1 cellular context compared by ENCODE assay signal in the genomic region with DNA sequence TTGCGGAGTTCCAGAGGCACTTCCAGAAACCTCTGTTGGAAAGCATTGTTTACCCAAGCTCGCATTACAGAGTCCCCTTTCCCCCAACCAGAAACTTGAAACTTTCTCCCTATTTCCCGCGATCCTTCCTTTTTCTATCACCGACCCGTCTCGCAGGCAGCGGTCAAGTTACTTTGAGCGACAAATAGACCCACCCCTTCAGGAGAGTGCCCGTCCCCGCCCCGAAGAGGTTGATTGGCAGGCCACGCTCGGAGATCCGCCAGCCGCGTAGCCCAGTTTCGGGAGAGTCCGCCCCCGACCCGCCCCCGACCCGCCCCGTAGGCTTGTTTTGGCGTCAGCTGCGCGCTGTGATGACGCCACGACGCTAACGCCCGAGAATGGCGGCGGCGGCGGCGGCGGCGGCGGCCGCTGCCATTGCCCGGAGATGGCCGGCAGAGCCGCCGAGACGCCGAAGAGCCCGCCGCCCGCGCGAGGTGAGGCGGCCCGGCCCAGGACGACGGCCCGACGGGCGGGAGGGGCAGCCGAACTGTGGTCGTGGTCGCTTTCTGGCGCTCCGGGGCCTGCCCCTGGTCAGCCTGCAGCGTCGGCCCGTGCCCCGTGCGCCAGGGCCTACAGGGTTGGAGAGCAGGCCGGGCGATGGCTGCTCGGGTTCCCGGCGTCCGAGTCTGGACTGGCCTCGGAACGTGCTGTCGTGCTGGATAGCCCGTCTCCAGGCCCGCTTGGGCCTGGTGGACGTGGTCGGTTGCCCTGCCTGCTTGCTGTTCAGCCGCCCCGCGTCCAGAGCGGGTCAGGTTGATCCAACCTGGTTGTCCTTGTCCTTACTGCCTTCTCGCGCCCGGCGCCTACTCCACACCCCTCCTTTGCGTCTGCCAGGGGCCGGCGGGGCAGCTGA.
TF ChIP-seq lines count a peak whose summit lies in the region.

A gene (plus strand): TSS at position 356 of the 892 bp plus-strand sequence. CDS start 15,496 bp downstream, outside the sequence.

TF ChIP-seq in HepG2, 621 proteins besides CTCF, POLR2A, EP300 and RAD21 (continued from another document and continues in another):
- TF ChIP-seq, protein P1, sequence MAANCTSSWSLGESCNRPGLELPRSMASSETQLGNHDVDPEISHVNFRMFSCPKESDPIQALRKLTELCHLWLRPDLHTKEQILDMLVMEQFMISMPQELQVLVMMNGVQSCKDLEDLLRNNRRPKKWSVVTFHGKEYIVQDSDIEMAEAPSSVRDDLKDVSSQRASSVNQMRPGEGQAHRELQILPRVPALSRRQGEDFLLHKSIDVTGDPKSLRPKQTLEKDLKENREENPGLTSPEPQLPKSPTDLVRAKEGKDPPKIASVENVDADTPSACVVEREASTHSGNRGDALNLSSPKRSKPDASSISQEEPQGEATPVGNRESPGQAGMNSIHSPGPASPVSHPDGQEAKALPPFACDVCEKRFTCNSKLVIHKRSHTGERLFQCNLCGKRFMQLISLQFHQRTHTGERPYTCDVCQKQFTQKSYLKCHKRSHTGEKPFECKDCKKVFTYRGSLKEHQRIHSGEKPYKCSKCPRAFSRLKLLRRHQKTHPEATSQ (CRISPR knock-in tag; IDR thresholded peaks at IDR 0.05; ENCODE audit: borderline replicate concordance): no peak
- TF ChIP-seq ZMYM4 (CRISPR knock-in tag; IDR thresholded peaks at IDR 0.05) (peak; percentile 49; the same call in 1 of the 2 replicates), ZNF674 (CRISPR knock-in tag; IDR thresholded peaks at IDR 0.05; ENCODE audit: low read depth) (no peak; the same call in 1 of the 2 replicates), ZNF556 (CRISPR knock-in tag; IDR thresholded peaks at IDR 0.05; ENCODE audit: borderline replicate concordance) (peak; percentile 77), ZNF33A (CRISPR knock-in tag; IDR thresholded peaks at IDR 0.05; ENCODE audit: borderline replicate concordance) (no peak), ZNF24 (IDR thresholded peaks at IDR 0.05) (no peak), GABPA (IDR thresholded peaks at IDR 0.05; ENCODE audit: low read depth, low read length) (no peak), GABPA (CRISPR knock-in tag; IDR thresholded peaks at IDR 0.05; ENCODE audit: low read depth) (no peak), YEATS2 (CRISPR knock-in tag; IDR thresholded peaks at IDR 0.05; ENCODE audit: borderline replicate concordance) (no peak), JUND (CRISPR knock-in tag; IDR thresholded peaks at IDR 0.05) (no peak), ZBTB8A (CRISPR knock-in tag; IDR thresholded peaks at IDR 0.05; ENCODE audit: borderline replicate concordance, low read depth) (no peak), ELF4 (CRISPR knock-in tag; IDR thresholded peaks at IDR 0.05; ENCODE audit: borderline replicate concordance) (no peak), ZNF768 (CRISPR knock-in tag; IDR thresholded peaks at IDR 0.05) (peak; percentile 69; the same call in 1 of the 2 replicates), SIN3A (IDR thresholded peaks at IDR 0.05; ENCODE audit: borderline replicate concordance, low read depth, low read length) (peak; percentile 39; the same call in 1 of the 2 replicates), NFATC3 (CRISPR knock-in tag; IDR thresholded peaks at IDR 0.05) (no peak), ZNF605 (CRISPR knock-in tag; IDR thresholded peaks at IDR 0.05) (peak; percentile 77), SMARCE1 (IDR thresholded peaks at IDR 0.05; ENCODE audit: borderline replicate concordance) (no peak), RAD51 (IDR thresholded peaks at IDR 0.05; ENCODE audit: borderline replicate concordance) (no peak), ZBTB38 (CRISPR knock-in tag; IDR thresholded peaks at IDR 0.05) (peak; percentile 54; the same call in 1 of the 2 replicates), REL (CRISPR knock-in tag; conservative IDR thresholded peaks at IDR 0.05) (0 out of 2 replicates have a peak, but pooled peaks have one; percentile 33), ZNF792 (CRISPR knock-in tag; IDR thresholded peaks at IDR 0.05) (0 out of 2 replicates have a peak, but pooled peaks have one; percentile 18), HNRNPH1 (optimal IDR thresholded peaks at IDR 0.05; ENCODE audit: low read depth, low read length) (no peak), MED8 (CRISPR knock-in tag; IDR thresholded peaks at IDR 0.05; ENCODE audit: insufficient replicate concordance) (no peak), ZNF75D (CRISPR knock-in tag; IDR thresholded peaks at IDR 0.05; ENCODE audit: borderline replicate concordance) (no peak), FLYWCH1 (CRISPR knock-in tag; IDR thresholded peaks at IDR 0.05) (peak; percentile 83), TEAD3 (CRISPR knock-in tag; optimal IDR thresholded peaks at IDR 0.05; ENCODE audit: borderline replicate concordance) (no peak), NCOA2 (CRISPR knock-in tag; IDR thresholded peaks at IDR 0.05) (no peak; the same call in 1 of the 2 replicates), PAWR (CRISPR knock-in tag; IDR thresholded peaks at IDR 0.05; ENCODE audit: borderline replicate concordance) (no peak), CC2D1A (CRISPR knock-in tag; IDR thresholded peaks at IDR 0.05) (no peak), GFI1 (CRISPR knock-in tag; IDR thresholded peaks at IDR 0.05; ENCODE audit: borderline replicate concordance) (no peak; the same call in 1 of the 2 replicates), PLRG1 (conservative IDR thresholded peaks at IDR 0.05) (no peak), KLF6 (CRISPR knock-in tag; IDR thresholded peaks at IDR 0.05) (0 out of 2 replicates have a peak, but pooled peaks have one; percentile 12), ARNT2 (CRISPR knock-in tag; IDR thresholded peaks at IDR 0.05; ENCODE audit: low read depth) (peak; percentile 86; the same call in 1 of the 2 replicates)
- TF ChIP-seq, protein P2, sequence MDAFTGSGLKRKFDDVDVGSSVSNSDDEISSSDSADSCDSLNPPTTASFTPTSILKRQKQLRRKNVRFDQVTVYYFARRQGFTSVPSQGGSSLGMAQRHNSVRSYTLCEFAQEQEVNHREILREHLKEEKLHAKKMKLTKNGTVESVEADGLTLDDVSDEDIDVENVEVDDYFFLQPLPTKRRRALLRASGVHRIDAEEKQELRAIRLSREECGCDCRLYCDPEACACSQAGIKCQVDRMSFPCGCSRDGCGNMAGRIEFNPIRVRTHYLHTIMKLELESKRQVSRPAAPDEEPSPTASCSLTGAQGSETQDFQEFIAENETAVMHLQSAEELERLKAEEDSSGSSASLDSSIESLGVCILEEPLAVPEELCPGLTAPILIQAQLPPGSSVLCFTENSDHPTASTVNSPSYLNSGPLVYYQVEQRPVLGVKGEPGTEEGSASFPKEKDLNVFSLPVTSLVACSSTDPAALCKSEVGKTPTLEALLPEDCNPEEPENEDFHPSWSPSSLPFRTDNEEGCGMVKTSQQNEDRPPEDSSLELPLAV (CRISPR knock-in tag; conservative IDR thresholded peaks at IDR 0.05; ENCODE audit: low read depth): no peak
- TF ChIP-seq, protein P3, sequence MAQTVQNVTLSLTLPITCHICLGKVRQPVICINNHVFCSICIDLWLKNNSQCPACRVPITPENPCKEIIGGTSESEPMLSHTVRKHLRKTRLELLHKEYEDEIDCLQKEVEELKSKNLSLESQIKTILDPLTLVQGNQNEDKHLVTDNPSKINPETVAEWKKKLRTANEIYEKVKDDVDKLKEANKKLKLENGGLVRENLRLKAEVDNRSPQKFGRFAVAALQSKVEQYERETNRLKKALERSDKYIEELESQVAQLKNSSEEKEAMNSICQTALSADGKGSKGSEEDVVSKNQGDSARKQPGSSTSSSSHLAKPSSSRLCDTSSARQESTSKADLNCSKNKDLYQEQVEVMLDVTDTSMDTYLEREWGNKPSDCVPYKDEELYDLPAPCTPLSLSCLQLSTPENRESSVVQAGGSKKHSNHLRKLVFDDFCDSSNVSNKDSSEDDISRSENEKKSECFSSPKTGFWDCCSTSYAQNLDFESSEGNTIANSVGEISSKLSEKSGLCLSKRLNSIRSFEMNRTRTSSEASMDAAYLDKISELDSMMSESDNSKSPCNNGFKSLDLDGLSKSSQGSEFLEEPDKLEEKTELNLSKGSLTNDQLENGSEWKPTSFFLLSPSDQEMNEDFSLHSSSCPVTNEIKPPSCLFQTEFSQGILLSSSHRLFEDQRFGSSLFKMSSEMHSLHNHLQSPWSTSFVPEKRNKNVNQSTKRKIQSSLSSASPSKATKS (CRISPR knock-in tag; IDR thresholded peaks at IDR 0.05): 0 out of 2 replicates have a peak, but pooled peaks have one; percentile 44
- TF ChIP-seq, protein P4, sequence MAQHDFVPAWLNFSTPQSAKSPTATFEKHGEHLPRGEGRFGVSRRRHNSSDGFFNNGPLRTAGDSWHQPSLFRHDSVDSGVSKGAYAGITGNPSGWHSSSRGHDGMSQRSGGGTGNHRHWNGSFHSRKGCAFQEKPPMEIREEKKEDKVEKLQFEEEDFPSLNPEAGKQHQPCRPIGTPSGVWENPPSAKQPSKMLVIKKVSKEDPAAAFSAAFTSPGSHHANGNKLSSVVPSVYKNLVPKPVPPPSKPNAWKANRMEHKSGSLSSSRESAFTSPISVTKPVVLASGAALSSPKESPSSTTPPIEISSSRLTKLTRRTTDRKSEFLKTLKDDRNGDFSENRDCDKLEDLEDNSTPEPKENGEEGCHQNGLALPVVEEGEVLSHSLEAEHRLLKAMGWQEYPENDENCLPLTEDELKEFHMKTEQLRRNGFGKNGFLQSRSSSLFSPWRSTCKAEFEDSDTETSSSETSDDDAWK (CRISPR knock-in tag; IDR thresholded peaks at IDR 0.05): no peak
- TF ChIP-seq, protein P5, sequence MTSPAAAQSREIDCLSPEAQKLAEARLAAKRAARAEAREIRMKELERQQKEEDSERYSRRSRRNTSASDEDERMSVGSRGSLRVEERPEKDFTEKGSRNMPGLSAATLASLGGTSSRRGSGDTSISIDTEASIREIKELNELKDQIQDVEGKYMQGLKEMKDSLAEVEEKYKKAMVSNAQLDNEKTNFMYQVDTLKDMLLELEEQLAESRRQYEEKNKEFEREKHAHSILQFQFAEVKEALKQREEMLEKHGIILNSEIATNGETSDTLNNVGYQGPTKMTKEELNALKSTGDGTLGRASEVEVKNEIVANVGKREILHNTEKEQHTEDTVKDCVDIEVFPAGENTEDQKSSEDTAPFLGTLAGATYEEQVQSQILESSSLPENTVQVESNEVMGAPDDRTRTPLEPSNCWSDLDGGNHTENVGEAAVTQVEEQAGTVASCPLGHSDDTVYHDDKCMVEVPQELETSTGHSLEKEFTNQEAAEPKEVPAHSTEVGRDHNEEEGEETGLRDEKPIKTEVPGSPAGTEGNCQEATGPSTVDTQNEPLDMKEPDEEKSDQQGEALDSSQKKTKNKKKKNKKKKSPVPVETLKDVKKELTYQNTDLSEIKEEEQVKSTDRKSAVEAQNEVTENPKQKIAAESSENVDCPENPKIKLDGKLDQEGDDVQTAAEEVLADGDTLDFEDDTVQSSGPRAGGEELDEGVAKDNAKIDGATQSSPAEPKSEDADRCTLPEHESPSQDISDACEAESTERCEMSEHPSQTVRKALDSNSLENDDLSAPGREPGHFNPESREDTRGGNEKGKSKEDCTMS (CRISPR knock-in tag; conservative IDR thresholded peaks at IDR 0.05): no peak
- TF ChIP-seq, protein P6, sequence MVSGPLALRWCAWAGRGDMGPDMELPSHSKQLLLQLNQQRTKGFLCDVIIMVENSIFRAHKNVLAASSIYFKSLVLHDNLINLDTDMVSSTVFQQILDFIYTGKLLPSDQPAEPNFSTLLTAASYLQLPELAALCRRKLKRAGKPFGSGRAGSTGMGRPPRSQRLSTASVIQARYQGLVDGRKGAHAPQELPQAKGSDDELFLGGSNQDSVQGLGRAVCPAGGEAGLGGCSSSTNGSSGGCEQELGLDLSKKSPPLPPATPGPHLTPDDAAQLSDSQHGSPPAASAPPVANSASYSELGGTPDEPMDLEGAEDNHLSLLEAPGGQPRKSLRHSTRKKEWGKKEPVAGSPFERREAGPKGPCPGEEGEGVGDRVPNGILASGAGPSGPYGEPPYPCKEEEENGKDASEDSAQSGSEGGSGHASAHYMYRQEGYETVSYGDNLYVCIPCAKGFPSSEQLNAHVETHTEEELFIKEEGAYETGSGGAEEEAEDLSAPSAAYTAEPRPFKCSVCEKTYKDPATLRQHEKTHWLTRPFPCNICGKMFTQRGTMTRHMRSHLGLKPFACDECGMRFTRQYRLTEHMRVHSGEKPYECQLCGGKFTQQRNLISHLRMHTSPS (CRISPR knock-in tag; IDR thresholded peaks at IDR 0.05; ENCODE audit: low read depth): peak; percentile 37; the same call in 1 of the 2 replicates
- TF ChIP-seq, protein P7, sequence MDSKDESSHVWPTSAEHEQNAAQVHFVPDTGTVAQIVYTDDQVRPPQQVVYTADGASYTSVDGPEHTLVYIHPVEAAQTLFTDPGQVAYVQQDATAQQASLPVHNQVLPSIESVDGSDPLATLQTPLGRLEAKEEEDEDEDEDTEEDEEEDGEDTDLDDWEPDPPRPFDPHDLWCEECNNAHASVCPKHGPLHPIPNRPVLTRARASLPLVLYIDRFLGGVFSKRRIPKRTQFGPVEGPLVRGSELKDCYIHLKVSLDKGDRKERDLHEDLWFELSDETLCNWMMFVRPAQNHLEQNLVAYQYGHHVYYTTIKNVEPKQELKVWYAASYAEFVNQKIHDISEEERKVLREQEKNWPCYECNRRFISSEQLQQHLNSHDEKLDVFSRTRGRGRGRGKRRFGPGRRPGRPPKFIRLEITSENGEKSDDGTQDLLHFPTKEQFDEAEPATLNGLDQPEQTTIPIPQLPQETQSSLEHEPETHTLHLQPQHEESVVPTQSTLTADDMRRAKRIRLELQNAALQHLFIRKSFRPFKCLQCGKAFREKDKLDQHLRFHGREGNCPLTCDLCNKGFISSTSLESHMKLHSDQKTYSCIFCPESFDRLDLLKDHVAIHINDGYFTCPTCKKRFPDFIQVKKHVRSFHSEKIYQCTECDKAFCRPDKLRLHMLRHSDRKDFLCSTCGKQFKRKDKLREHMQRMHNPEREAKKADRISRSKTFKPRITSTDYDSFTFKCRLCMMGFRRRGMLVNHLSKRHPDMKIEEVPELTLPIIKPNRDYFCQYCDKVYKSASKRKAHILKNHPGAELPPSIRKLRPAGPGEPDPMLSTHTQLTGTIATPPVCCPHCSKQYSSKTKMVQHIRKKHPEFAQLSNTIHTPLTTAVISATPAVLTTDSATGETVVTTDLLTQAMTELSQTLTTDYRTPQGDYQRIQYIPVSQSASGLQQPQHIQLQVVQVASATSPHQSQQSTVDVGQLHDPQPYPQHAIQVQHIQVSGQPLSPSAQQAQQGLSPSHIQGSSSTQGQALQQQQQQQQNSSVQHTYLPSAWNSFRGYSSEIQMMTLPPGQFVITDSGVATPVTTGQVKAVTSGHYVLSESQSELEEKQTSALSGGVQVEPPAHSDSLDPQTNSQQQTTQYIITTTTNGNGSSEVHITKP (CRISPR knock-in tag; IDR thresholded peaks at IDR 0.05; ENCODE audit: low read depth): no peak; the same call in 1 of the 2 replicates
- TF ChIP-seq, protein P8, sequence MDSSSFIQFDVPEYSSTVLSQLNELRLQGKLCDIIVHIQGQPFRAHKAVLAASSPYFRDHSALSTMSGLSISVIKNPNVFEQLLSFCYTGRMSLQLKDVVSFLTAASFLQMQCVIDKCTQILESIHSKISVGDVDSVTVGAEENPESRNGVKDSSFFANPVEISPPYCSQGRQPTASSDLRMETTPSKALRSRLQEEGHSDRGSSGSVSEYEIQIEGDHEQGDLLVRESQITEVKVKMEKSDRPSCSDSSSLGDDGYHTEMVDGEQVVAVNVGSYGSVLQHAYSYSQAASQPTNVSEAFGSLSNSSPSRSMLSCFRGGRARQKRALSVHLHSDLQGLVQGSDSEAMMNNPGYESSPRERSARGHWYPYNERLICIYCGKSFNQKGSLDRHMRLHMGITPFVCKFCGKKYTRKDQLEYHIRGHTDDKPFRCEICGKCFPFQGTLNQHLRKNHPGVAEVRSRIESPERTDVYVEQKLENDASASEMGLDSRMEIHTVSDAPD (CRISPR knock-in tag; IDR thresholded peaks at IDR 0.05): peak; percentile 41; the same call in 1 of the 2 replicates
